In the genomic region with DNA sequence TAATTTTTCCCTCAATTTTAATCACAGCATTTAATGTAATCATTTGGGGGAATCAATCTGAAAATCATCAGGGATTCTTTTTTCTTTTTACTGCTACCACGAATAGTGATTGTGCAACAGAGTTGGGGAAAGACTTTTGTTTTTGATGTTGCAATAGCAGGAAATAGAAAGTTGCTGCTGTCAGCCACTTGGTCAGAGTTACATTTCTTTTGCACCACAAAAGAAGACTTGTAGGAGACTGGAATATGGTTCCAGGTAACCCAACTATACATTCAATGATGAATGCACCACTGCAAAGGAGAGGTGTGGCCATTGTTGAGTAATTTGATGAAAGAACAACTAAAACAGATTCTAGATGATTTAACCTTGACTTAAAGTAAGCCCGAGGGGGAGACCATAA, we compare ENCODE assay signal across 13 cellular contexts. TPM values are rescaled to one million over a fixed set of nuclear protein-coding genes. Genes with fewer than 3 reads are reported as not detected.
DNase-seq lines count a peak whose midpoint lies in the region; ATAC-seq and TF ChIP-seq lines count a peak whose summit lies in the region.
"Had no signal": no experiment of that assay in that cellular context is flagged by ENCODE, and none has a peak within 500 bp of the region (broad histone marks: within the 10 kb centered on the region; RNA-seq: fewer than 3 reads in every experiment).

No MANE protein-coding gene starts in this region.

- H2AFZ ChIP-seq in KMS-11 (ENCODE audit: low read depth) = no peak overlapping the region

- H3K9me3 Mint-ChIP-seq in activated T-cell treated with anti-CD3 and anti-CD28 coated beads, Interleukin-2, amount 50 U/mL, for 24 hours = no peaks in the 10 kb centered on the region

- no peaks in the 10 kb centered on the region for H3K36me3 ChIP-seq in KMS-11 (ENCODE audit: insufficient read depth)
- H3K36me3 ChIP-seq: MG63 had no signal

- peaks cover 12% of the 10 kb centered on the region for H3K4me1 ChIP-seq in KMS-11 (ENCODE audit: low read depth, poor library complexity, severe bottlenecking)
- H3K4me1 ChIP-seq: body of pancreas had no signal

- no peaks in the 10 kb centered on the region for H3K27me3 ChIP-seq in KMS-11 (ENCODE audit: insufficient read depth, low read depth)
- H3K27me3 ChIP-seq: body of pancreas had no signal

- H3K27me3 Mint-ChIP-seq in activated T-cell treated with anti-CD3 and anti-CD28 coated beads, Interleukin-2, amount 50 U/mL, for 24 hours = peaks cover 18% of the 10 kb centered on the region

- no peaks in the 10 kb centered on the region for H4K20me1 ChIP-seq in KMS-11 (ENCODE audit: insufficient read depth)

- H3K79me2 ChIP-seq in KMS-11 (ENCODE audit: insufficient read depth, low read depth) = no peaks in the 10 kb centered on the region

- TF ChIP-seq CTCF in KMS-11 (conservative IDR thresholded peaks at IDR 0.05; ENCODE audit: low read depth, low read length) = no peak

- DNase-seq in CD1c-positive myeloid dendritic cell (ENCODE audit: extremely low spot score) = peak; percentile 1
- peak; percentile 17 for DNase-seq in astrocyte of the hippocampus (ENCODE audit: low read depth, low spot score)
- no peak for DNase-seq in left colon
- no peak for DNase-seq in activated T-cell treated with anti-CD3 and anti-CD28 coated beads, Interleukin-2, amount 50 U/mL, for 24 hours
- DNase-seq: body of pancreas, MG63, NCI-H774, retina had no signal

- H3K27ac Mint-ChIP-seq in activated T-cell treated with anti-CD3 and anti-CD28 coated beads, Interleukin-2, amount 50 U/mL, for 24 hours = no peak overlapping the region
- H3K27ac Mint-ChIP-seq: memory B cell had no signal

- H3K4me3 Mint-ChIP-seq in activated T-cell treated with anti-CD3 and anti-CD28 coated beads, Interleukin-2, amount 50 U/mL, for 24 hours = no peak overlapping the region
- H3K4me3 Mint-ChIP-seq: memory B cell had no signal

- ATAC-seq in left colon (peak; percentile 40), HG02884 (IDR thresholded peaks at IDR 0.05; ENCODE audit: unreplicated experiment) (no peak), GM21717 (IDR thresholded peaks at IDR 0.05; ENCODE audit: unreplicated experiment) (no peak), HG03097 (IDR thresholded peaks at IDR 0.05; ENCODE audit: low FRiP score, unreplicated experiment) (no peak)
- ATAC-seq: body of pancreas had no signal

- H3K4me2 ChIP-seq in KMS-11 = peak overlapping the region; percentile 19; the same call in 1 of the 2 replicates

- intact Hi-C loops in left colon (cut with DNase I, micrococcal nuclease) = no loop called here

- H3K36me3 Mint-ChIP-seq in activated T-cell treated with anti-CD3 and anti-CD28 coated beads, Interleukin-2, amount 50 U/mL, for 24 hours (ENCODE audit: low read depth) = no peaks in the 10 kb centered on the region
- H3K36me3 Mint-ChIP-seq: memory B cell had no signal

- H3K9ac ChIP-seq in KMS-11 = no peak overlapping the region

- H3K4me1 Mint-ChIP-seq in activated T-cell treated with anti-CD3 and anti-CD28 coated beads, Interleukin-2, amount 50 U/mL, for 24 hours (ENCODE audit: low read depth) = no peaks in the 10 kb centered on the region
- H3K4me1 Mint-ChIP-seq: memory B cell had no signal

- no peak overlapping the region for H3K27ac ChIP-seq in KMS-11
- H3K27ac ChIP-seq: body of pancreas had no signal

- no peak overlapping the region for H3K4me3 ChIP-seq in KMS-11 (IDR thresholded peaks at IDR 0.05; ENCODE audit: insufficient read depth, low read depth, low read length)
- H3K4me3 ChIP-seq: body of pancreas, MG63 had no signal

RNA-seq across cellular contexts. Expression of gene PALM2AKAP2, which starts 46.3 kb away (rescaled TPM):
- total RNA-seq in left colon = 1 to 10 TPM in 1 of 2 donors, under 1 TPM in 1; 0.98 to 2.7 TPM

Comparison
In these comparisons a context has a peak if more than half of its experiments do, and no peak if none do; other contexts are left out.
1. DNase-seq: peak in CD1c-positive myeloid dendritic cell (single experiment) and astrocyte of the hippocampus (single experiment); none in left colon (0 of 2) and activated T-cell treated with anti-CD3 and anti-CD28 coated beads, Interleukin-2, amount 50 U/mL, for 24 hours (single experiment).